Comparison of ENCODE assay signal across 1 cellular context in the genomic region with DNA sequence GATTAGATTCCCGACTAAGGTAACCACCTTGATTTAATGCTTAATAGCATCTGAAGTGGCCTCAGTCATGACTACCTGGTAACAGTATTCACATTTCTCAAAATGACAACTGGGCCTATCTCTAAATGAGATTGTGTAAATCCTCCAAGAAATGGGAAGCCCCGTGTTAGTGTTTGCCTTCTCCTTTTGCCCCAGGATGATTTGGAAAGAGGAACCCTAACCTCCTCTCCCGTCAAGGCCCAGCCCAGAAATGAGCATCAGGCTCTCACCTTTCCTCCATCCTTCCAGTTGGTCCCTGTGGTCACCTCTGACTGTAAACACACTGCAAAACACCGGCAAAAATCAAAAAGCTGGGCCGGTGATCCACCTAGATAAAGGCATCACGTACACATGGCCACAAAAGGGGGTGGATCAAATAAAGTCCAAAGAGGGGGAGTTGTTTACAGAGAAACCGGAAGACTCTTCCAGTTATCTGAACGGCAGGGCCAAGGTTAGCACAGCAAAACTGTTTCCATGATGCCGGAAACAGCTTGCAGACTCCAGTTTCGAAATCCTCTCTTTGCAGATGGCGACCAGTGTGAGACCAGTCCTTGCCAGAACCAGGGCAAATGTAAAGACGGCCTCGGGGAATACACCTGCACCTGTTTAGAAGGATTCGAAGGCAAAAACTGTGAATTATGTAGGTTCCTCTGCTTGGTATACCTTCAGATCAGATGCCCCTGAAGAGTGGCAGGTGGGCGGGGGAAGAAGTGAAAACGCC.
A peak's percentile ranks its signal among the peaks of the same experiment; 100 is the strongest.
TF ChIP-seq lines count a peak whose summit lies in the region.

No MANE protein-coding gene starts in this region.

TF ChIP-seq in HepG2, 621 proteins besides CTCF, POLR2A, EP300 and RAD21 (continued from another document and continues in another):
- TF ChIP-seq MTA1 (CRISPR knock-in tag; IDR thresholded peaks at IDR 0.05; ENCODE audit: borderline replicate concordance) (peak; percentile 78), SP4 (CRISPR knock-in tag; IDR thresholded peaks at IDR 0.05) (peak; percentile 73), SIX1 (CRISPR knock-in tag; IDR thresholded peaks at IDR 0.05; ENCODE audit: borderline replicate concordance) (peak; percentile 90), ZNF761 (CRISPR knock-in tag; conservative IDR thresholded peaks at IDR 0.05) (peak; percentile 63; the same call in 1 of the 2 replicates), ASH2L (IDR thresholded peaks at IDR 0.05; ENCODE audit: insufficient read length, low read depth, low read length) (peak; percentile 81), ZSCAN30 (CRISPR knock-in tag; IDR thresholded peaks at IDR 0.05) (no peak), ERF (CRISPR knock-in tag; IDR thresholded peaks at IDR 0.05) (peak; percentile 97), ZNF713 (CRISPR knock-in tag; IDR thresholded peaks at IDR 0.05) (no peak), ISL2 (CRISPR knock-in tag; IDR thresholded peaks at IDR 0.05) (peak; percentile 95), CAMTA2 (CRISPR knock-in tag; IDR thresholded peaks at IDR 0.05; ENCODE audit: borderline replicate concordance) (no peak), HNF4G (IDR thresholded peaks at IDR 0.05; ENCODE audit: borderline replicate concordance, low read depth, low read length) (peak; percentile 78), HNF4G (CRISPR knock-in tag; IDR thresholded peaks at IDR 0.05; ENCODE audit: borderline replicate concordance, low read depth) (peak; percentile 85), REL (CRISPR knock-in tag; conservative IDR thresholded peaks at IDR 0.05) (no peak), ZNF451 (CRISPR knock-in tag; IDR thresholded peaks at IDR 0.05) (peak; percentile 74; the same call in 1 of the 2 replicates), ZNF20 (CRISPR knock-in tag; IDR thresholded peaks at IDR 0.05) (no peak), MEIS2 (CRISPR knock-in tag; IDR thresholded peaks at IDR 0.05) (peak; percentile 94), SP140L (CRISPR knock-in tag; IDR thresholded peaks at IDR 0.05; ENCODE audit: borderline replicate concordance) (no peak), ZBTB20 (CRISPR knock-in tag; IDR thresholded peaks at IDR 0.05; ENCODE audit: borderline replicate concordance, low read depth) (peak; percentile 82; the same call in 1 of the 2 replicates), ZNF570 (CRISPR knock-in tag; IDR thresholded peaks at IDR 0.05; ENCODE audit: borderline replicate concordance) (no peak), ZNF343 (CRISPR knock-in tag; IDR thresholded peaks at IDR 0.05) (0 out of 2 replicates have a peak, but pooled peaks have one; percentile 58), HMG20A (CRISPR knock-in tag; IDR thresholded peaks at IDR 0.05; ENCODE audit: borderline replicate concordance) (peak; percentile 91; the same call in 1 of the 2 replicates), RFX3 (CRISPR knock-in tag; IDR thresholded peaks at IDR 0.05) (no peak), ZNF224 (CRISPR knock-in tag; IDR thresholded peaks at IDR 0.05) (no peak), ZNF430 (CRISPR knock-in tag; IDR thresholded peaks at IDR 0.05) (peak; percentile 96), ZNF674 (CRISPR knock-in tag; IDR thresholded peaks at IDR 0.05; ENCODE audit: low read depth) (no peak), FOXO1 (CRISPR knock-in tag; IDR thresholded peaks at IDR 0.05) (peak; percentile 99), HDAC1 (CRISPR knock-in tag; IDR thresholded peaks at IDR 0.05) (peak; percentile 96), ZNF616 (CRISPR knock-in tag; IDR thresholded peaks at IDR 0.05; ENCODE audit: low read depth) (peak; percentile 67; the same call in 1 of the 2 replicates), MAFK (conservative IDR thresholded peaks at IDR 0.05 in 1 of 2, IDR thresholded peaks at IDR 0.05 in 1 of 2; ENCODE audit: low read length in 2 of 2) (no peak), ZNF337 (CRISPR knock-in tag; IDR thresholded peaks at IDR 0.05; ENCODE audit: borderline replicate concordance, low read depth) (no peak), ZNF24 (IDR thresholded peaks at IDR 0.05) (no peak), ZNF124 (CRISPR knock-in tag; IDR thresholded peaks at IDR 0.05) (no peak), FOXP1 (IDR thresholded peaks at IDR 0.05) (peak; percentile 65), FOXP1 (CRISPR knock-in tag; IDR thresholded peaks at IDR 0.05) (peak; percentile 99), RFX1 (IDR thresholded peaks at IDR 0.05) (no peak), ZMYM2 (CRISPR knock-in tag; IDR thresholded peaks at IDR 0.05) (peak; percentile 79; the same call in 1 of the 2 replicates), HOXA9 (CRISPR knock-in tag; IDR thresholded peaks at IDR 0.05; ENCODE audit: borderline replicate concordance) (no peak), CREB1 (IDR thresholded peaks at IDR 0.05) (peak; percentile 43; the same call in 1 of the 2 replicates), CREB1 (CRISPR knock-in tag; IDR thresholded peaks at IDR 0.05) (peak; percentile 88), ARNT (IDR thresholded peaks at IDR 0.05) (no peak), ZNF878 (CRISPR knock-in tag; IDR thresholded peaks at IDR 0.05) (peak; percentile 97), ZBTB38 (CRISPR knock-in tag; IDR thresholded peaks at IDR 0.05) (no peak), KDM5B (CRISPR knock-in tag; IDR thresholded peaks at IDR 0.05; ENCODE audit: borderline replicate concordance) (peak; percentile 71; the same call in 1 of the 2 replicates), HNRNPUL1 (IDR thresholded peaks at IDR 0.05; ENCODE audit: low read depth, low read length) (no peak), ZBTB21 (CRISPR knock-in tag; IDR thresholded peaks at IDR 0.05) (no peak), KLF16 (CRISPR knock-in tag; IDR thresholded peaks at IDR 0.05) (peak in 1 of 2 experiments; percentile 90; a peak in 2 of 4 replicates), MTF2 (CRISPR knock-in tag; IDR thresholded peaks at IDR 0.05; ENCODE audit: borderline replicate concordance) (no peak), TOE1 (CRISPR knock-in tag; IDR thresholded peaks at IDR 0.05) (peak; percentile 82; the same call in 1 of the 2 replicates), MBD4 (IDR thresholded peaks at IDR 0.05; ENCODE audit: borderline replicate concordance, low read length) (peak; percentile 90), ZNF335 (CRISPR knock-in tag; IDR thresholded peaks at IDR 0.05) (peak; percentile 65; the same call in 1 of the 2 replicates), TEAD2 (CRISPR knock-in tag; IDR thresholded peaks at IDR 0.05) (no peak), ELF3 (CRISPR knock-in tag; IDR thresholded peaks at IDR 0.05) (peak; percentile 96)
- TF ChIP-seq, protein P1, sequence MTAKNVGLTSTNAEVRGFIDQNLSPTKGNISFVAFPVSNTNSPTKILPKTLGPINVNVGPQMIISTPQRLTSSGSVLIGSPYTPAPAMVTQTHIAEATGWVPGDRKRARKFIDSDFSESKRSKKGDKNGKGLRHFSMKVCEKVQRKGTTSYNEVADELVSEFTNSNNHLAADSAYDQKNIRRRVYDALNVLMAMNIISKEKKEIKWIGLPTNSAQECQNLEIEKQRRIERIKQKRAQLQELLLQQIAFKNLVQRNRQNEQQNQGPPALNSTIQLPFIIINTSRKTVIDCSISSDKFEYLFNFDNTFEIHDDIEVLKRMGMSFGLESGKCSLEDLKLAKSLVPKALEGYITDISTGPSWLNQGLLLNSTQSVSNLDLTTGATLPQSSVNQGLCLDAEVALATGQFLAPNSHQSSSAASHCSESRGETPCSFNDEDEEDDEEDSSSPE (CRISPR knock-in tag; IDR thresholded peaks at IDR 0.05) = peak; percentile 51
- TF ChIP-seq, protein P2, sequence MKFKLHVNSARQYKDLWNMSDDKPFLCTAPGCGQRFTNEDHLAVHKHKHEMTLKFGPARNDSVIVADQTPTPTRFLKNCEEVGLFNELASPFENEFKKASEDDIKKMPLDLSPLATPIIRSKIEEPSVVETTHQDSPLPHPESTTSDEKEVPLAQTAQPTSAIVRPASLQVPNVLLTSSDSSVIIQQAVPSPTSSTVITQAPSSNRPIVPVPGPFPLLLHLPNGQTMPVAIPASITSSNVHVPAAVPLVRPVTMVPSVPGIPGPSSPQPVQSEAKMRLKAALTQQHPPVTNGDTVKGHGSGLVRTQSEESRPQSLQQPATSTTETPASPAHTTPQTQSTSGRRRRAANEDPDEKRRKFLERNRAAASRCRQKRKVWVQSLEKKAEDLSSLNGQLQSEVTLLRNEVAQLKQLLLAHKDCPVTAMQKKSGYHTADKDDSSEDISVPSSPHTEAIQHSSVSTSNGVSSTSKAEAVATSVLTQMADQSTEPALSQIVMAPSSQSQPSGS (CRISPR knock-in tag; IDR thresholded peaks at IDR 0.05) = peak; percentile 60; the same call in 1 of the 2 replicates
- TF ChIP-seq, protein P3, sequence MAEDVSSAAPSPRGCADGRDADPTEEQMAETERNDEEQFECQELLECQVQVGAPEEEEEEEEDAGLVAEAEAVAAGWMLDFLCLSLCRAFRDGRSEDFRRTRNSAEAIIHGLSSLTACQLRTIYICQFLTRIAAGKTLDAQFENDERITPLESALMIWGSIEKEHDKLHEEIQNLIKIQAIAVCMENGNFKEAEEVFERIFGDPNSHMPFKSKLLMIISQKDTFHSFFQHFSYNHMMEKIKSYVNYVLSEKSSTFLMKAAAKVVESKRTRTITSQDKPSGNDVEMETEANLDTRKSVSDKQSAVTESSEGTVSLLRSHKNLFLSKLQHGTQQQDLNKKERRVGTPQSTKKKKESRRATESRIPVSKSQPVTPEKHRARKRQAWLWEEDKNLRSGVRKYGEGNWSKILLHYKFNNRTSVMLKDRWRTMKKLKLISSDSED (CRISPR knock-in tag; IDR thresholded peaks at IDR 0.05) = no peak
- TF ChIP-seq, protein P4, sequence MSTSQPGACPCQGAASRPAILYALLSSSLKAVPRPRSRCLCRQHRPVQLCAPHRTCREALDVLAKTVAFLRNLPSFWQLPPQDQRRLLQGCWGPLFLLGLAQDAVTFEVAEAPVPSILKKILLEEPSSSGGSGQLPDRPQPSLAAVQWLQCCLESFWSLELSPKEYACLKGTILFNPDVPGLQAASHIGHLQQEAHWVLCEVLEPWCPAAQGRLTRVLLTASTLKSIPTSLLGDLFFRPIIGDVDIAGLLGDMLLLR (CRISPR knock-in tag; IDR thresholded peaks at IDR 0.05) = 0 out of 2 replicates have a peak, but pooled peaks have one; percentile 69
- TF ChIP-seq, protein P5, sequence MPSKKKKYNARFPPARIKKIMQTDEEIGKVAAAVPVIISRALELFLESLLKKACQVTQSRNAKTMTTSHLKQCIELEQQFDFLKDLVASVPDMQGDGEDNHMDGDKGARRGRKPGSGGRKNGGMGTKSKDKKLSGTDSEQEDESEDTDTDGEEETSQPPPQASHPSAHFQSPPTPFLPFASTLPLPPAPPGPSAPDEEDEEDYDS (CRISPR knock-in tag; IDR thresholded peaks at IDR 0.05) = peak; percentile 87
- TF ChIP-seq, protein P6, sequence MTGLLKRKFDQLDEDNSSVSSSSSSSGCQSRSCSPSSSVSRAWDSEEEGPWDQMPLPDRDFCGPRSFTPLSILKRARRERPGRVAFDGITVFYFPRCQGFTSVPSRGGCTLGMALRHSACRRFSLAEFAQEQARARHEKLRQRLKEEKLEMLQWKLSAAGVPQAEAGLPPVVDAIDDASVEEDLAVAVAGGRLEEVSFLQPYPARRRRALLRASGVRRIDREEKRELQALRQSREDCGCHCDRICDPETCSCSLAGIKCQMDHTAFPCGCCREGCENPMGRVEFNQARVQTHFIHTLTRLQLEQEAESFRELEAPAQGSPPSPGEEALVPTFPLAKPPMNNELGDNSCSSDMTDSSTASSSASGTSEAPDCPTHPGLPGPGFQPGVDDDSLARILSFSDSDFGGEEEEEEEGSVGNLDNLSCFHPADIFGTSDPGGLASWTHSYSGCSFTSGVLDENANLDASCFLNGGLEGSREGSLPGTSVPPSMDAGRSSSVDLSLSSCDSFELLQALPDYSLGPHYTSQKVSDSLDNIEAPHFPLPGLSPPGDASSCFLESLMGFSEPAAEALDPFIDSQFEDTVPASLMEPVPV (CRISPR knock-in tag; IDR thresholded peaks at IDR 0.05) = peak; percentile 51; the same call in 1 of the 2 replicates
- TF ChIP-seq, protein P7, sequence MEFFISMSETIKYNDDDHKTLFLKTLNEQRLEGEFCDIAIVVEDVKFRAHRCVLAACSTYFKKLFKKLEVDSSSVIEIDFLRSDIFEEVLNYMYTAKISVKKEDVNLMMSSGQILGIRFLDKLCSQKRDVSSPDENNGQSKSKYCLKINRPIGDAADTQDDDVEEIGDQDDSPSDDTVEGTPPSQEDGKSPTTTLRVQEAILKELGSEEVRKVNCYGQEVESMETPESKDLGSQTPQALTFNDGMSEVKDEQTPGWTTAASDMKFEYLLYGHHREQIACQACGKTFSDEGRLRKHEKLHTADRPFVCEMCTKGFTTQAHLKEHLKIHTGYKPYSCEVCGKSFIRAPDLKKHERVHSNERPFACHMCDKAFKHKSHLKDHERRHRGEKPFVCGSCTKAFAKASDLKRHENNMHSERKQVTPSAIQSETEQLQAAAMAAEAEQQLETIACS (CRISPR knock-in tag; IDR thresholded peaks at IDR 0.05) = peak; percentile 30; the same call in 1 of the 2 replicates
- TF ChIP-seq, protein P8, sequence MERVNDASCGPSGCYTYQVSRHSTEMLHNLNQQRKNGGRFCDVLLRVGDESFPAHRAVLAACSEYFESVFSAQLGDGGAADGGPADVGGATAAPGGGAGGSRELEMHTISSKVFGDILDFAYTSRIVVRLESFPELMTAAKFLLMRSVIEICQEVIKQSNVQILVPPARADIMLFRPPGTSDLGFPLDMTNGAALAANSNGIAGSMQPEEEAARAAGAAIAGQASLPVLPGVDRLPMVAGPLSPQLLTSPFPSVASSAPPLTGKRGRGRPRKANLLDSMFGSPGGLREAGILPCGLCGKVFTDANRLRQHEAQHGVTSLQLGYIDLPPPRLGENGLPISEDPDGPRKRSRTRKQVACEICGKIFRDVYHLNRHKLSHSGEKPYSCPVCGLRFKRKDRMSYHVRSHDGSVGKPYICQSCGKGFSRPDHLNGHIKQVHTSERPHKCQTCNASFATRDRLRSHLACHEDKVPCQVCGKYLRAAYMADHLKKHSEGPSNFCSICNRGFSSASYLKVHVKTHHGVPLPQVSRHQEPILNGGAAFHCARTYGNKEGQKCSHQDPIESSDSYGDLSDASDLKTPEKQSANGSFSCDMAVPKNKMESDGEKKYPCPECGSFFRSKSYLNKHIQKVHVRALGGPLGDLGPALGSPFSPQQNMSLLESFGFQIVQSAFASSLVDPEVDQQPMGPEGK (CRISPR knock-in tag; IDR thresholded peaks at IDR 0.05) = peak; percentile 86
- TF ChIP-seq, protein P9, sequence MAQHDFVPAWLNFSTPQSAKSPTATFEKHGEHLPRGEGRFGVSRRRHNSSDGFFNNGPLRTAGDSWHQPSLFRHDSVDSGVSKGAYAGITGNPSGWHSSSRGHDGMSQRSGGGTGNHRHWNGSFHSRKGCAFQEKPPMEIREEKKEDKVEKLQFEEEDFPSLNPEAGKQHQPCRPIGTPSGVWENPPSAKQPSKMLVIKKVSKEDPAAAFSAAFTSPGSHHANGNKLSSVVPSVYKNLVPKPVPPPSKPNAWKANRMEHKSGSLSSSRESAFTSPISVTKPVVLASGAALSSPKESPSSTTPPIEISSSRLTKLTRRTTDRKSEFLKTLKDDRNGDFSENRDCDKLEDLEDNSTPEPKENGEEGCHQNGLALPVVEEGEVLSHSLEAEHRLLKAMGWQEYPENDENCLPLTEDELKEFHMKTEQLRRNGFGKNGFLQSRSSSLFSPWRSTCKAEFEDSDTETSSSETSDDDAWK (CRISPR knock-in tag; IDR thresholded peaks at IDR 0.05) = no peak
- TF ChIP-seq, protein P10, sequence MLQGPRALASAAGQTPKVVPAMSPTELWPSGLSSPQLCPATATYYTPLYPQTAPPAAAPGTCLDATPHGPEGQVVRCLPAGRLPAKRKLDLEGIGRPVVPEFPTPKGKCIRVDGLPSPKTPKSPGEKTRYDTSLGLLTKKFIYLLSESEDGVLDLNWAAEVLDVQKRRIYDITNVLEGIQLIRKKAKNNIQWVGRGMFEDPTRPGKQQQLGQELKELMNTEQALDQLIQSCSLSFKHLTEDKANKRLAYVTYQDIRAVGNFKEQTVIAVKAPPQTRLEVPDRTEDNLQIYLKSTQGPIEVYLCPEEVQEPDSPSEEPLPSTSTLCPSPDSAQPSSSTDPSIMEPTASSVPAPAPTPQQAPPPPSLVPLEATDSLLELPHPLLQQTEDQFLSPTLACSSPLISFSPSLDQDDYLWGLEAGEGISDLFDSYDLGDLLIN (CRISPR knock-in tag; IDR thresholded peaks at IDR 0.05; ENCODE audit: borderline replicate concordance) = no peak
